In the genomic region with DNA sequence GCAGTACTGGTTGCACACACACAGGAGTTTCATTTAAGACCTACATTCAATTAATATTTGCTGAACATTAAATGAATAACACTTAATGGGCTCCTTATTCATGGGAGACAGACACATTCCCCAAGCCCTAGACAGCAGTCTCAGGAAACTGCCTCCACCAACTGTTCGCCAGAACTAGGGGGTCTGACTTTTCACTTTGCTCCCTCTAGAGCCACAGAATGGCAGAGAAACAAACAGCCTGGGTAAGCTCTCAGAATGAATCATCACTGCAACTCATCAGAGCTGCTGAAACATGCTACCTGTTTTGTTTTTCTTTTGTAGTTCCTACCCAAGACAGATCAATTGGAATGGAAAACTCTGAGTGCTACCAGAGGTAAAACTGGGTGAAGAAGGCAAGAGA, we compare ENCODE assay signal across 9 cellular contexts. TPM values are rescaled to one million over a fixed set of nuclear protein-coding genes. Genes with fewer than 3 reads are reported as not detected.
A peak's percentile ranks its signal among the peaks of the same experiment; 100 is the strongest.
DNase-seq lines count a peak whose midpoint lies in the region; ATAC-seq, FAIRE-seq and TF ChIP-seq lines count a peak whose summit lies in the region.
"Had no signal": no experiment of that assay in that cellular context is flagged by ENCODE, and none has a peak within 500 bp of the region (broad histone marks: within the 10 kb centered on the region; RNA-seq: fewer than 3 reads in every experiment).

No MANE protein-coding gene starts in this region.

- peaks cover 44% of the 10 kb centered on the region for H3K4me1 ChIP-seq in keratinocyte (ENCODE audit: control insufficient read depth, extremely low read depth, insufficient read depth, low read length)

- dilution Hi-C loops in keratinocyte (cut with MboI; ENCODE audit: extremely low pct_ligation_motif_present, low sequenced_read_pairs) = no loop called here

- DNase-seq in Ammon's horn (ENCODE audit: low spot score) = peak; percentile 28
- peak; percentile 39 for DNase-seq in activated CD8-positive, alpha-beta T cell treated with anti-CD3 and anti-CD28 coated beads for 36 hours
- no peak for DNase-seq in keratinocyte (ENCODE audit: low read depth, low spot score)
- DNase-seq in posterior cingulate gyrus = no peak
- no peak for DNase-seq in cerebellum (ENCODE audit: low spot score)
- DNase-seq in NCI-H748 treated with DMSO at 0.1 percent for 48 hours (lab: John Stamatoyannopoulos, UW) = no peak
- DNase-seq in SKM-1 (lab: John Stamatoyannopoulos, UW; ENCODE audit: unreplicated experiment) = no peak

- no peak overlapping the region for H3K4me3 Mint-ChIP-seq in activated CD8-positive, alpha-beta T cell treated with anti-CD3 and anti-CD28 coated beads for 36 hours

- peak overlapping the region; percentile 85 for H3K27ac Mint-ChIP-seq in activated CD8-positive, alpha-beta T cell treated with anti-CD3 and anti-CD28 coated beads for 36 hours

- peak overlapping the region; percentile 56 for H3K27ac ChIP-seq in keratinocyte (ENCODE audit: control insufficient read depth, insufficient read depth, low read length)

- ATAC-seq in GM21529 (IDR thresholded peaks at IDR 0.05; ENCODE audit: unreplicated experiment) = peak; percentile 70
- ATAC-seq in activated CD8-positive, alpha-beta T cell treated with anti-CD3 and anti-CD28 coated beads for 36 hours = peak; percentile 93

- peaks cover 2 to 5% of the 10 kb centered on the region in 2 experiments for H3K36me3 ChIP-seq in keratinocyte (ENCODE audit: control insufficient read depth in 2 of 2, extremely low read depth in 1 of 2, insufficient read depth in 2 of 2, low read length in 2 of 2)

- H3K9me1 ChIP-seq in keratinocyte (ENCODE audit: control insufficient read depth, extremely low read depth, insufficient read depth, low read length) = no peaks in the 10 kb centered on the region

- peaks cover 40% of the 10 kb centered on the region for H3K4me1 Mint-ChIP-seq in activated CD8-positive, alpha-beta T cell treated with anti-CD3 and anti-CD28 coated beads for 36 hours (ENCODE audit: low read depth)

- peak; percentile 80 for FAIRE-seq in keratinocyte (lab: Jason Lieb, UNC)
- FAIRE-seq: colon had no signal

- H3K27me3 Mint-ChIP-seq in activated CD8-positive, alpha-beta T cell treated with anti-CD3 and anti-CD28 coated beads for 36 hours = no peaks in the 10 kb centered on the region

- TF ChIP-seq CTCF in activated CD8-positive, alpha-beta T cell treated with anti-CD3 and anti-CD28 coated beads for 36 hours (IDR thresholded peaks at IDR 0.05) = peak; percentile 52
- TF ChIP-seq CTCF in keratinocyte (optimal IDR thresholded peaks at IDR 0.05 in 1 of 3, IDR thresholded peaks at IDR 0.05 in 1 of 3, conservative IDR thresholded peaks at IDR 0.05 in 1 of 3; ENCODE audit: extremely low read depth in 1 of 3, insufficient read depth in 2 of 3, low read length in 3 of 3) = peak; percentile 23 to 43 (median 27)

- H3K4me3 ChIP-seq in keratinocyte (ENCODE audit: control insufficient read depth in 2 of 3, extremely low read depth in 1 of 3, insufficient read depth in 2 of 3, low read depth in 1 of 3, low read length in 3 of 3) = no peak overlapping the region

- peaks cover 44% of the 10 kb centered on the region for H3K36me3 Mint-ChIP-seq in activated CD8-positive, alpha-beta T cell treated with anti-CD3 and anti-CD28 coated beads for 36 hours (ENCODE audit: low read depth)

- CTCF ChIA-PET in activated CD8-positive, alpha-beta T cell treated with anti-CD3 and anti-CD28 coated beads for 36 hours (lab: Charles Lee) = interaction anchor here (0.9 to 3.1 kb wide), 16 partner anchors 8 to 112 kb away, joined by 3 to 43 read pairs (median 4); a partner anchor contains a TSS

- intact Hi-C loops in activated CD8-positive, alpha-beta T cell treated with anti-CD3 and anti-CD28 coated beads for 36 hours (cut with micrococcal nuclease) = no loop called here
- intact Hi-C loops in posterior cingulate gyrus (cut with DNase I) = no loop called here

- no peaks in the 10 kb centered on the region for H3K9me3 ChIP-seq in keratinocyte (ENCODE audit: control insufficient read depth, low read depth, low read length)

- POLR2A ChIA-PET in activated CD8-positive, alpha-beta T cell treated with anti-CD3 and anti-CD28 coated beads for 36 hours (lab: Charles Lee) = interaction anchor here (1.0 to 3.3 kb wide), 4 partner anchors 8 to 31 kb away, joined by 3 to 18 read pairs (median 9); a partner anchor contains a TSS

- H3K9ac ChIP-seq in keratinocyte (ENCODE audit: control insufficient read depth, extremely low read depth, insufficient read depth, low read length) = peak overlapping the region; percentile 11

- H3K4me2 ChIP-seq in keratinocyte (ENCODE audit: control insufficient read depth, extremely low read depth, insufficient read depth, low read depth, low read length) = peak overlapping the region; percentile 50

- no peaks in the 10 kb centered on the region for H3K27me3 ChIP-seq in keratinocyte (ENCODE audit: control insufficient read depth, extremely low read depth, insufficient read depth, low read length)

- H3K79me2 ChIP-seq in keratinocyte (ENCODE audit: control insufficient read depth, insufficient read depth, low read length) = no peaks in the 10 kb centered on the region

- no peaks in the 10 kb centered on the region for H4K20me1 ChIP-seq in keratinocyte (ENCODE audit: control insufficient read depth, extremely low read depth, insufficient read depth, low read length)

- no peaks in the 10 kb centered on the region for H3K9me3 Mint-ChIP-seq in activated CD8-positive, alpha-beta T cell treated with anti-CD3 and anti-CD28 coated beads for 36 hours

- no peak overlapping the region for H2AFZ ChIP-seq in keratinocyte (ENCODE audit: control insufficient read depth, low read length)

RNA-seq across cellular contexts. Expression of a gene that starts 31.7 kb away (rescaled TPM):
- 10 to 100 TPM; 61.5 to 62.1 TPM for total RNA-seq in activated CD8-positive, alpha-beta T cell treated with anti-CD3 and anti-CD28 coated beads for 36 hours
- 4.5 to 8.6 TPM (median 7.3 TPM) in 3 replicates for polyA plus RNA-seq in keratinocyte
- 15.3 TPM for polyA plus RNA-seq in keratinocyte (2011; ENCODE audit: low read depth)
- polyA plus RNA-seq in keratinocyte (2011; cell fraction: cytosol; rRNA removed) = 3.4 and 6.3 TPM in 2 replicates
- 8.8 and 10.4 TPM in 2 replicates for polyA plus RNA-seq in keratinocyte (2011; cell fraction: nucleus; rRNA removed)
- polyA plus RNA-seq in keratinocyte (2012; ENCODE audit: low replicate concordance) = 7.4 TPM in 2 replicates
- polyA minus RNA-seq in keratinocyte = 8.8 to 17.5 TPM (median 12.0 TPM) in 3 replicates
- polyA minus RNA-seq in keratinocyte (2011; cell fraction: cytosol; rRNA and poly(A)+ RNA removed) = 6.7 TPM
- 6.2 and 12.6 TPM in 2 replicates for polyA minus RNA-seq in keratinocyte (2011; cell fraction: nucleus; rRNA and poly(A)+ RNA removed)
- total RNA-seq in cerebellum = 17.3 TPM

Comparison
In these comparisons a context has a peak if more than half of its experiments do, and no peak if none do; other contexts are left out.
1. DNase-seq: peak in Ammon's horn (single experiment) and activated CD8-positive, alpha-beta T cell treated with anti-CD3 and anti-CD28 coated beads for 36 hours (single experiment); none in keratinocyte (single experiment), posterior cingulate gyrus (0 of 10), cerebellum (single experiment), NCI-H748 treated with DMSO at 0.1 percent for 48 hours (single experiment) and SKM-1 (single experiment).